9 cellular contexts compared by ENCODE assay signal in genomic region chr4:186132577-186133277, GRCh38. TPM values are rescaled to one million over a fixed set of nuclear protein-coding genes. Genes with fewer than 3 reads are reported as not detected.
DNase-seq lines count a peak whose midpoint lies in the region; ATAC-seq and TF ChIP-seq lines count a peak whose summit lies in the region.
"Had no signal": no experiment of that assay in that cellular context is flagged by ENCODE, and none has a peak within 500 bp of the region (broad histone marks: within the 10 kb centered on the region; RNA-seq: fewer than 3 reads in every experiment).

No MANE protein-coding gene starts in this region.

- peak; percentile 21 for TF ChIP-seq CTCF in lower lobe of right lung (IDR thresholded peaks at IDR 0.05)
- TF ChIP-seq CTCF in uterus (IDR thresholded peaks at IDR 0.05), result no peak

- H3K4me3 ChIP-seq in lower lobe of right lung (no peak overlapping the region), uterus (no peak overlapping the region)

- H3K27me3 ChIP-seq in lower lobe of right lung (ENCODE audit: low read depth) (no peaks in the 10 kb centered on the region), uterus (no peaks in the 10 kb centered on the region)

- ATAC-seq in HG02870 (IDR thresholded peaks at IDR 0.05; ENCODE audit: unreplicated experiment), result peak; percentile 19
- peak; percentile 66 to 82 for ATAC-seq in lower lobe of right lung
- ATAC-seq in GM21526 (IDR thresholded peaks at IDR 0.05; ENCODE audit: low FRiP score, unreplicated experiment), result no peak

- H3K36me3 ChIP-seq in lower lobe of right lung (no peaks in the 10 kb centered on the region), uterus (no peaks in the 10 kb centered on the region)

- TF ChIP-seq POLR2A in uterus (IDR thresholded peaks at IDR 0.05), result no peak

- intact Hi-C loops in lower lobe of right lung (cut with DNase I) (no loop called here), posterior vena cava (cut with DNase I) (loop anchor here in 1 of 2 donors (10.0 kb wide), 1 partner anchor 68 kb away; the partner anchor contains the start of gene TLR3), uterus (cut with DNase I; ENCODE audit: low total_unique reads) (no loop called here)

- DNase-seq in Daoy (ENCODE audit: low read depth), result peak; percentile 46
- DNase-seq in amniotic epithelial cell (ENCODE audit: low read depth), result peak; percentile 51
- no peak for DNase-seq in lower lobe of right lung
- no peak for DNase-seq in posterior vena cava (ENCODE audit: low spot score)
- no peak for DNase-seq in uterus
- DNase-seq in anterior cingulate cortex (lab: John Stamatoyannopoulos, UW), result no peak
- DNase-seq: activated CD4-positive, alpha-beta memory T cell treated with anti-CD3 and anti-CD28 coated beads, Interleukin-2, amount 10 ng/mL, durations not matched to agents 7 days and 5 days had no signal

- H3K27ac ChIP-seq in lower lobe of right lung, result no peak overlapping the region
- no peak overlapping the region for H3K27ac ChIP-seq in uterus

- H3K4me1 ChIP-seq in lower lobe of right lung (no peaks in the 10 kb centered on the region), uterus (no peaks in the 10 kb centered on the region)

- no peaks in the 10 kb centered on the region for H3K9me3 ChIP-seq in lower lobe of right lung
- H3K9me3 ChIP-seq in uterus, result no peaks in the 10 kb centered on the region

RNA-seq across cellular contexts. Expression of gene FAM149A, which starts 28.2 kb away (rescaled TPM):
- total RNA-seq in Daoy (2014; rRNA removed; shearing (Covaris generic)), result 1.5 and 3.4 TPM in 2 replicates
- total RNA-seq in lower lobe of right lung, result 13.3 TPM
- 10 to 100 TPM; 10.1 to 16.5 TPM for total RNA-seq in posterior vena cava
- total RNA-seq in uterus, result 10 to 100 TPM in 3 of 4 donors, under 1 TPM in 1; 0.77 to 18.9 (median 17.7) TPM

RNA-seq across cellular contexts. Expression of gene CYP4V2, which starts 58.6 kb away (rescaled TPM):
- total RNA-seq in Daoy (2014; rRNA removed; shearing (Covaris generic)), result 11.3 and 18.2 TPM in 2 replicates
- total RNA-seq in lower lobe of right lung, result 38.6 TPM
- total RNA-seq in posterior vena cava, result 10 to 100 TPM; 23.0 to 27.0 TPM
- total RNA-seq in uterus, result 10 to 100 TPM in 3 of 4 donors, 1 to 10 TPM in 1; 9.7 to 22.5 (median 19.7) TPM

Comparison
In these comparisons a context has a peak if more than half of its experiments do, and no peak if none do; other contexts are left out.
1. DNase-seq: peak in Daoy (single experiment) and amniotic epithelial cell (single experiment); none in lower lobe of right lung (single experiment), posterior vena cava (single experiment), uterus (0 of 2) and anterior cingulate cortex (0 of 58).